In the genomic region with DNA sequence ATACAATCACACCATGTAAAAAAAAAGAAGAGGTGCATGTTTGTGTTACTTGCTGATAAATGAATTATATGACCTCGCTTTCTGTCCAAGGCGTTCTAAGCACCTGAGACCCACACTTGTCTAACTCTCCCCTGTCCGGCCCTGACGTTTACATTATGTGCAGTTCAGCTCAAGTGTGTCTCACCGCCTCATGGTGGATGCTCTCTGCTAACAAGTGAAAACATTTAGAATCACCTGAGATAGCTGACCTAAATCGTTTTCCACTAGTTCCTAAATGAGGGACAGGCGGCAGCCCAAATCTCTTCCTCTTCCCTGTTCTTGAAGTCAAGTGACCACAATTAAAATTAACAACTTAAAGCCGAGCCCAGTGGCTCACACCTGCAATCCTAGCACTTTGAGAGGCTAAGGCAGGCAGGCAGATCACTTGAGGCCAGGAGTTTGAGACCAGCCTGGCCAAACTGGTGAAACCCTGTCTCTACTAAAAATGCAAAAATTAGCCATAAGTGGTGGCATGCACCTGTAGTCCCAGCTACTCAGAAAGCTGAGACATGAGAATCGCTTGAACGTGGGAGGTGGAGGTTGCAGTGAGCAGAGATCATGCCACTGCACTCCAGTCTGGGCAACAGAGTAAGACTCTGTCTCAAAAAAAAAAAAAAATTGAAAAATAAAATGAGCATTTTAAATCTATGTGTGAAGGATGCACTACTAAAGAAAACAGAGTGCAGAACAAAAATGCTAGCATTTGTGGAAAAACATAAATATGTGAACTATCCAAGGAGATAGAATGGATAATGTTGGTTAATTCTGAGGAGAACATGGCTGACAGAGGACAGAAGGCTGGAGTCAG, we compare ENCODE assay signal across 15 cellular contexts. TPM values are rescaled to one million over a fixed set of nuclear protein-coding genes. Genes with fewer than 3 reads are reported as not detected.
DNase-seq lines count a peak whose midpoint lies in the region; ATAC-seq and TF ChIP-seq lines count a peak whose summit lies in the region.
"Had no signal": no experiment of that assay in that cellular context is flagged by ENCODE, and none has a peak within 500 bp of the region (broad histone marks: within the 10 kb centered on the region; RNA-seq: fewer than 3 reads in every experiment).

No MANE protein-coding gene starts in this region.

- H3K27ac Mint-ChIP-seq in activated naive CD4-positive, alpha-beta T cell treated with anti-CD3 and anti-CD28 coated beads, Interleukin-2, amount 50 U/mL, for 24 hours: peak overlapping the region; percentile 81
- peak overlapping the region; percentile 57 for H3K27ac Mint-ChIP-seq in activated naive CD8-positive, alpha-beta T cell treated with anti-CD3 and anti-CD28 coated beads, Interleukin-2, amount 10 ng/mL, durations not matched to agents 7 days and 5 days
- H3K27ac Mint-ChIP-seq in stimulated activated naive CD8-positive, alpha-beta T cell treated with anti-CD3 and anti-CD28 coated beads, Interleukin-15, amount 100 ng/mL, for 72 hours: peak overlapping the region; percentile 96 to 99

- no peak for DNase-seq in activated naive CD4-positive, alpha-beta T cell (lab: John Stamatoyannopoulos, UW)
- no peak for DNase-seq in activated naive CD8-positive, alpha-beta T cell treated with anti-CD3 and anti-CD28 coated beads, Interleukin-2, amount 10 ng/mL, durations not matched to agents 7 days and 5 days
- DNase-seq in stimulated activated naive CD8-positive, alpha-beta T cell treated with anti-CD3 and anti-CD28 coated beads, Interleukin-15, amount 100 ng/mL, for 72 hours: no peak
- DNase-seq in Right ventricle myocardium superior: no peak
- DNase-seq: activated CD8-positive, alpha-beta memory T cell treated with anti-CD3 and anti-CD28 coated beads, Interleukin-2, amount 50 U/mL, for 4 hours; aorta; DMS53; H7; mammary epithelial cell; NCI-H2171 treated with DMSO at 0.1 percent for 48 hours had no signal

- H3K4me3 ChIP-seq in KMS-11 (IDR thresholded peaks at IDR 0.05; ENCODE audit: insufficient read depth, low read depth, low read length): no peak overlapping the region

- H3K4me2 ChIP-seq in KMS-11: peak overlapping the region; percentile 85

- no peak for TF ChIP-seq CTCF in KMS-11 (conservative IDR thresholded peaks at IDR 0.05; ENCODE audit: low read depth, low read length)

- H3K9ac ChIP-seq in KMS-11: peak overlapping the region; percentile 46

- intact Hi-C loops in Right ventricle myocardium superior (cut with DNase I): no loop called here

- H3K27ac ChIP-seq in KMS-11: peak overlapping the region; percentile 87

- peak overlapping the region; percentile 65 for H3K4me3 Mint-ChIP-seq in activated naive CD4-positive, alpha-beta T cell treated with anti-CD3 and anti-CD28 coated beads, Interleukin-2, amount 50 U/mL, for 24 hours
- peak overlapping the region; percentile 18 for H3K4me3 Mint-ChIP-seq in activated naive CD8-positive, alpha-beta T cell treated with anti-CD3 and anti-CD28 coated beads, Interleukin-2, amount 10 ng/mL, durations not matched to agents 7 days and 5 days
- H3K4me3 Mint-ChIP-seq in stimulated activated naive CD8-positive, alpha-beta T cell treated with anti-CD3 and anti-CD28 coated beads, Interleukin-15, amount 100 ng/mL, for 72 hours: peak overlapping the region; percentile 66 to 99

- no peaks in the 10 kb centered on the region for H3K36me3 ChIP-seq in KMS-11 (ENCODE audit: insufficient read depth)

- H3K36me3 Mint-ChIP-seq in activated naive CD4-positive, alpha-beta T cell treated with anti-CD3 and anti-CD28 coated beads, Interleukin-2, amount 50 U/mL, for 24 hours: no peaks in the 10 kb centered on the region
- no peaks in the 10 kb centered on the region for H3K36me3 Mint-ChIP-seq in activated naive CD8-positive, alpha-beta T cell treated with anti-CD3 and anti-CD28 coated beads, Interleukin-2, amount 10 ng/mL, durations not matched to agents 7 days and 5 days

- peaks cover 62% of the 10 kb centered on the region for H3K4me1 ChIP-seq in KMS-11 (ENCODE audit: low read depth, poor library complexity, severe bottlenecking)

- no peaks in the 10 kb centered on the region for H3K27me3 ChIP-seq in KMS-11 (ENCODE audit: insufficient read depth, low read depth)

- H3K79me2 ChIP-seq in KMS-11 (ENCODE audit: insufficient read depth, low read depth): peaks cover 26% of the 10 kb centered on the region

- no peaks in the 10 kb centered on the region for H3K27me3 Mint-ChIP-seq in activated naive CD4-positive, alpha-beta T cell treated with anti-CD3 and anti-CD28 coated beads, Interleukin-2, amount 50 U/mL, for 24 hours
- no peaks in the 10 kb centered on the region for H3K27me3 Mint-ChIP-seq in activated naive CD8-positive, alpha-beta T cell treated with anti-CD3 and anti-CD28 coated beads, Interleukin-2, amount 10 ng/mL, durations not matched to agents 7 days and 5 days
- H3K27me3 Mint-ChIP-seq in stimulated activated naive CD8-positive, alpha-beta T cell treated with anti-CD3 and anti-CD28 coated beads, Interleukin-15, amount 100 ng/mL, for 72 hours: no peaks in the 10 kb centered on the region

- H3K9me3 Mint-ChIP-seq in activated naive CD4-positive, alpha-beta T cell treated with anti-CD3 and anti-CD28 coated beads, Interleukin-2, amount 50 U/mL, for 24 hours: no peaks in the 10 kb centered on the region
- no peaks in the 10 kb centered on the region for H3K9me3 Mint-ChIP-seq in activated naive CD8-positive, alpha-beta T cell treated with anti-CD3 and anti-CD28 coated beads, Interleukin-2, amount 10 ng/mL, durations not matched to agents 7 days and 5 days
- peaks cover 9 to 24% of the 10 kb centered on the region in 2 donors for H3K9me3 Mint-ChIP-seq in stimulated activated naive CD8-positive, alpha-beta T cell treated with anti-CD3 and anti-CD28 coated beads, Interleukin-15, amount 100 ng/mL, for 72 hours

- peaks cover 47% of the 10 kb centered on the region for H3K4me1 Mint-ChIP-seq in activated naive CD4-positive, alpha-beta T cell treated with anti-CD3 and anti-CD28 coated beads, Interleukin-2, amount 50 U/mL, for 24 hours
- H3K4me1 Mint-ChIP-seq in activated naive CD8-positive, alpha-beta T cell treated with anti-CD3 and anti-CD28 coated beads, Interleukin-2, amount 10 ng/mL, durations not matched to agents 7 days and 5 days: peaks cover 35% of the 10 kb centered on the region
- peaks cover 48% of the 10 kb centered on the region for H3K4me1 Mint-ChIP-seq in stimulated activated naive CD8-positive, alpha-beta T cell treated with anti-CD3 and anti-CD28 coated beads, Interleukin-15, amount 100 ng/mL, for 72 hours

- POLR2A ChIA-PET in activated naive CD8-positive, alpha-beta T cell treated with anti-CD3 and anti-CD28 coated beads, Interleukin-2, amount 10 ng/mL, durations not matched to agents 7 days and 5 days (lab: Charles Lee): no interaction called here

- no peaks in the 10 kb centered on the region for H4K20me1 ChIP-seq in KMS-11 (ENCODE audit: insufficient read depth)

- no peak for ATAC-seq in activated naive CD8-positive, alpha-beta T cell treated with anti-CD3 and anti-CD28 coated beads, Interleukin-2, amount 10 ng/mL, durations not matched to agents 7 days and 5 days (ENCODE audit: low read depth)
- ATAC-seq in stimulated activated naive CD8-positive, alpha-beta T cell treated with anti-CD3 and anti-CD28 coated beads, Interleukin-15, amount 100 ng/mL, for 72 hours: no peak
- no peak for ATAC-seq in HG03039 (IDR thresholded peaks at IDR 0.05; ENCODE audit: unreplicated experiment)
- no peak for ATAC-seq in HG03025 (IDR thresholded peaks at IDR 0.05; ENCODE audit: low FRiP score, unreplicated experiment)
- no peak for ATAC-seq in Right ventricle myocardium superior (ENCODE audit: poor library complexity)
- ATAC-seq: sciatic nerve had no signal

- H2AFZ ChIP-seq in KMS-11 (ENCODE audit: low read depth): peak overlapping the region; percentile 35; the same call in 1 of the 2 replicates

RNA-seq across cellular contexts. Expression of gene TIFA, which starts 3.9 kb away (rescaled TPM):
- 10 to 100 TPM; 33.3 to 37.9 TPM for total RNA-seq in activated naive CD8-positive, alpha-beta T cell treated with anti-CD3 and anti-CD28 coated beads, Interleukin-2, amount 10 ng/mL, durations not matched to agents 7 days and 5 days
- total RNA-seq in Right ventricle myocardium superior: 24.3 TPM

RNA-seq across cellular contexts. Expression of gene ALPK1, which starts 7.5 kb away (rescaled TPM):
- 10 to 100 TPM; 20.9 to 26.0 TPM for total RNA-seq in activated naive CD8-positive, alpha-beta T cell treated with anti-CD3 and anti-CD28 coated beads, Interleukin-2, amount 10 ng/mL, durations not matched to agents 7 days and 5 days
- 4.0 TPM for total RNA-seq in Right ventricle myocardium superior
- total RNA-seq: H7 had no signal

RNA-seq across cellular contexts. Expression of gene AP1AR, which starts 58.0 kb away (rescaled TPM):
- 10 to 100 TPM; 14.3 to 18.2 TPM for total RNA-seq in activated naive CD8-positive, alpha-beta T cell treated with anti-CD3 and anti-CD28 coated beads, Interleukin-2, amount 10 ng/mL, durations not matched to agents 7 days and 5 days
- total RNA-seq in Right ventricle myocardium superior: 11.1 TPM

Comparison
In these comparisons a context has a peak if more than half of its experiments do, and no peak if none do; other contexts are left out.
1. H3K4me3 Mint-ChIP-seq: peak in every context shown above with its lines; median percentile 82 in stimulated activated naive CD8-positive, alpha-beta T cell treated with anti-CD3 and anti-CD28 coated beads, Interleukin-15, amount 100 ng/mL, for 72 hours; 65 in activated naive CD4-positive, alpha-beta T cell treated with anti-CD3 and anti-CD28 coated beads, Interleukin-2, amount 50 U/mL, for 24 hours; 18 in activated naive CD8-positive, alpha-beta T cell treated with anti-CD3 and anti-CD28 coated beads, Interleukin-2, amount 10 ng/mL, durations not matched to agents 7 days and 5 days.